Comparison of ENCODE assay signal across 16 cellular contexts in the genomic region with DNA sequence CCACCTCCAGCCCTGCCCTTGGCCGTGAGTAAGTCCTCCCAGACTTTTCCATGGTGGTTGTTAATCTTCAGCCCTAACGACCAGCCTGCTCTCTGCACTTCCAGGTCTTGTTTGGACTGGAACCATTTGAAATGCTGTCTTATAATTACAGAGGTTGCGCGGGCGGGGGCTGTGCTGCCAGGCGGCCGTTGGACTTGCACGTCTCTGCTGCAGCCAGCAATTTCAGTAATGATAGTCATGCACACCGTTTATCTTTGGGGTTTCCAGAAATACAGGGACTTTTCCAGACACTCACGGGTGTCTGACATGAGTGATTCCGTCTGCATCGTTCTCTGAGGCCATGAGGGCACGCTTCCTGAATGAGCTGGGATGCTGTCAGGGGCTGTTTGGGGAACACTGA.
"Had no signal": no experiment of that assay in that cellular context is flagged by ENCODE, and none has a peak within 500 bp of the region (broad histone marks: within the 10 kb centered on the region; RNA-seq: fewer than 3 reads in every experiment).

No MANE protein-coding gene starts in this region.

- ATAC-seq: activated CD8-positive, alpha-beta memory T cell treated with anti-CD3 and anti-CD28 coated beads, Interleukin-2, amount 10 ng/mL, durations not matched to agents 7 days and 5 days; naive thymus-derived CD8-positive, alpha-beta T cell; stimulated activated naive CD8-positive, alpha-beta T cell treated with anti-CD3 and anti-CD28 coated beads, Interleukin-15, Interleukin-2, amounts not matched to agents 100 U/mL and 50 U/mL, for 24 hours had no signal

- H3K4me3 ChIP-seq: esophagus muscularis mucosa, tibial nerve, uterus had no signal

- H3K4me1 ChIP-seq: tibial nerve, uterus had no signal

- H3K9me3 ChIP-seq: esophagus muscularis mucosa, tibial nerve, uterus had no signal

- DNase-seq: activated B cell treated with CpG ODN at 0.5 μM for 24 hours; activated CD4-positive, alpha-beta memory T cell treated with anti-CD3 and anti-CD28 coated beads, Interleukin-2, amount 10 ng/mL, durations not matched to agents 7 days and 5 days; activated CD4-positive, alpha-beta T cell treated with anti-CD3 and anti-CD28 coated beads for 4 hours; activated CD8-positive, alpha-beta memory T cell treated with anti-CD3 and anti-CD28 coated beads, Interleukin-2, amount 10 ng/mL, durations not matched to agents 7 days and 5 days; dermis blood vessel endothelial cell; effector memory CD4-positive, alpha-beta T cell; hypothalamus; kidney; mesendoderm; naive thymus-derived CD8-positive, alpha-beta T cell; nucleus accumbens; stimulated activated naive CD8-positive, alpha-beta T cell treated with anti-CD3 and anti-CD28 coated beads, Interleukin-15, Interleukin-2, amounts not matched to agents 100 U/mL and 50 U/mL, for 24 hours; substantia nigra; uterus had no signal

- H3K36me3 ChIP-seq: esophagus muscularis mucosa, tibial nerve, uterus had no signal

- H3K27me3 ChIP-seq: tibial nerve, uterus had no signal

- H3K27ac ChIP-seq: esophagus muscularis mucosa, tibial nerve, uterus had no signal
